In genomic region chr1:85608851-85609250, GRCh38 we compare ENCODE assay signal across 12 cellular contexts. TPM values are rescaled to one million over a fixed set of nuclear protein-coding genes. Genes with fewer than 3 reads are reported as not detected.
"Had no signal": no experiment of that assay in that cellular context is flagged by ENCODE, and none has a peak within 500 bp of the region (broad histone marks: within the 10 kb centered on the region; RNA-seq: fewer than 3 reads in every experiment).

No MANE protein-coding gene starts in this region.

- H2AFZ ChIP-seq: hepatocyte, parathyroid adenoma had no signal

- H3K9me3 Mint-ChIP-seq: activated CD4-positive, alpha-beta memory T cell treated with anti-CD3 and anti-CD28 coated beads, Interleukin-2, amount 10 ng/mL, durations not matched to agents 7 days and 5 days; activated T-cell treated with anti-CD3 and anti-CD28 coated beads, Interleukin-2, amount 50 U/mL, for 72 hours had no signal

- H3K27ac Mint-ChIP-seq: activated CD4-positive, alpha-beta memory T cell treated with anti-CD3 and anti-CD28 coated beads, Interleukin-2, amount 10 ng/mL, durations not matched to agents 7 days and 5 days; activated CD4-positive, alpha-beta T cell treated with anti-CD3 and anti-CD28 coated beads for 36 hours; activated T-cell treated with anti-CD3 and anti-CD28 coated beads, Interleukin-2, amount 50 U/mL, for 72 hours had no signal

- H3K27me3 ChIP-seq: hepatocyte, tibial nerve had no signal

- H3K27ac ChIP-seq: coronary artery, parathyroid adenoma, tibial nerve, VCaP had no signal

- H3K36me3 ChIP-seq: tibial nerve had no signal

- H3K4me1 ChIP-seq: parathyroid adenoma had no signal

- ATAC-seq: activated CD4-positive, alpha-beta T cell treated with anti-CD3 and anti-CD28 coated beads for 36 hours; activated T-cell treated with anti-CD3 and anti-CD28 coated beads, Interleukin-2, amount 50 U/mL, for 72 hours had no signal

- H3K4me1 Mint-ChIP-seq: activated CD4-positive, alpha-beta memory T cell treated with anti-CD3 and anti-CD28 coated beads, Interleukin-2, amount 10 ng/mL, durations not matched to agents 7 days and 5 days; activated CD4-positive, alpha-beta T cell treated with anti-CD3 and anti-CD28 coated beads for 36 hours had no signal

- H3K9me3 ChIP-seq: tibial nerve had no signal

- DNase-seq: activated CD4-positive, alpha-beta memory T cell treated with anti-CD3 and anti-CD28 coated beads, Interleukin-2, amount 10 ng/mL, durations not matched to agents 7 days and 5 days; activated CD4-positive, alpha-beta T cell treated with anti-CD3 and anti-CD28 coated beads for 36 hours; activated gamma-delta T cell treated with Interleukin-2 at 50 U/mL for 16 hours; activated T-cell treated with anti-CD3 and anti-CD28 coated beads, Interleukin-2, amount 50 U/mL, for 72 hours; effector CD8-positive, alpha-beta T cell; small intestine; T-helper 9 cell had no signal

- H3K4me3 ChIP-seq: coronary artery, hepatocyte, tibial nerve had no signal

- H3K4me3 Mint-ChIP-seq: activated CD4-positive, alpha-beta memory T cell treated with anti-CD3 and anti-CD28 coated beads, Interleukin-2, amount 10 ng/mL, durations not matched to agents 7 days and 5 days; activated CD4-positive, alpha-beta T cell treated with anti-CD3 and anti-CD28 coated beads for 36 hours; activated T-cell treated with anti-CD3 and anti-CD28 coated beads, Interleukin-2, amount 50 U/mL, for 72 hours had no signal

- H3K4me2 ChIP-seq: hepatocyte had no signal

- H3K9ac ChIP-seq: parathyroid adenoma had no signal

- H3K27me3 Mint-ChIP-seq: activated CD4-positive, alpha-beta memory T cell treated with anti-CD3 and anti-CD28 coated beads, Interleukin-2, amount 10 ng/mL, durations not matched to agents 7 days and 5 days; activated CD4-positive, alpha-beta T cell treated with anti-CD3 and anti-CD28 coated beads for 36 hours had no signal

- H3K79me2 ChIP-seq: hepatocyte, parathyroid adenoma had no signal

RNA-seq across cellular contexts. Expression of gene CCN1, which starts 28.3 kb away (rescaled TPM):
- total RNA-seq: activated CD4-positive, alpha-beta memory T cell treated with anti-CD3 and anti-CD28 coated beads, Interleukin-2, amount 10 ng/mL, durations not matched to agents 7 days and 5 days had no signal
